ENCODE assay signal across 35 cellular contexts in the genomic region with DNA sequence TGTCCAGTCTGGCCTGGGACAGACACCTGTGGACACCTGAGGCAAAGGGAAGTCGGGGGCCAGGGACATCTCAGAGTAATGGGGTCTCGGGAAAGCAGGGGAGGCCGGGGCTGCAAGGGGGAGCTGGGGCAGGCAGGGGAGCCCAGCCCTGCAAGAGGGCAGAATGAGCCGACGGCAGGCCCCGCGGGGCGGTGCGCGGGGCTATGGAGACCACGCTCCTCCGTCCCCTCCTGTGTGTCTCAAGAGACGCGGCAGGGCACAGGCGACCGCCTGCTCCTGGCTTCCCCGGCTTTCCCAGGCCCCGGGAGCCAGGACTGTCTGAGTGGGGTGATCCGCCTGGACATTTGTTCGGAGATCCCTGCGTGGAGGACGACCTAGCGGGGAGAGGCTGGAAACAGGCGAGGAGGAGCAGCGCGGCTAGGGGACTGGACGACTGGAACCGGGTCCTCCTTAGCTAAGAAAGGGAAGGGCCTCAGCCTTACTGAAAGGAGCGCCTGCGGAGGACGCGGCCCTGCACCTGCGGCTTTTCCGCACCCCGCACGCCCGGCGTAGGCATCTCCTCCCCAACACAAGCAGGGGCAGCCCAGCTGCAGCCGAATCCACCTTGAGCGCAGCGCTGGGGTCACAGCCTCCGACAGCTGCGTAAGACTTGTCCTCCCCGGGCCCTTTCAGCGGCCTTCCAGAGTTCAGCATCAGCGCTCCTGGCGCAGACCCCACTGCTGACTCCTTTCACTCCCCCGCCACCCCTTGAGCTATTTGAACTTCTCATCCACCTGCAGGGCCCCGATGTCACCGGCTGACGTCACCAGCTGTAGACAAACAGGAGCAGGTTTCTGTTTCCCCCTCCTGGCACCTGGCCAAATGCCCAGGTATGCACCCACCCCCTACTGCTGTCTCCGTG.
"Had no signal": no experiment of that assay in that cellular context is flagged by ENCODE, and none has a peak within 500 bp of the region (broad histone marks: within the 10 kb centered on the region; RNA-seq: fewer than 3 reads in every experiment).

No MANE protein-coding gene starts in this region.

- H3K9me3 ChIP-seq: SJSA1, SK-N-SH had no signal

- H3K9ac ChIP-seq: KMS-11, SK-N-SH had no signal

- ATAC-seq: activated CD8-positive, alpha-beta T cell treated with anti-CD3 and anti-CD28 coated beads for 36 hours; activated T-cell treated with anti-CD3 and anti-CD28 coated beads, Interleukin-2, amount 50 U/mL, for 72 hours; activated T-helper 17 cell treated with anti-CD3 and anti-CD28 coated beads, Interleukin-2, amount 50 U/mL, for 72 hours; PC-3 had no signal

- H3K27ac ChIP-seq: brain microvascular endothelial cell, KMS-11, Peyer's patch, SJSA1 had no signal

- H3K27ac Mint-ChIP-seq: activated CD4-positive, alpha-beta T cell treated with anti-CD3 and anti-CD28 coated beads, Interleukin-2, amount 10 ng/mL, durations not matched to agents 24 days and 14 days; activated CD8-positive, alpha-beta T cell treated with anti-CD3 and anti-CD28 coated beads for 36 hours; activated naive CD8-positive, alpha-beta T cell treated with anti-CD3 and anti-CD28 coated beads for 36 hours; activated T-cell treated with anti-CD3 and anti-CD28 coated beads, Interleukin-2, amount 50 U/mL, for 72 hours; activated T-helper 17 cell treated with anti-CD3 and anti-CD28 coated beads, Interleukin-2, amount 50 U/mL, for 72 hours; T-helper 1 cell treated with Interleukin-12 subunit alpha and Interleukin-12 subunit beta and Interleukin-4 antibody, amounts not matched to agents 30 μg/mL and 1 μg/mL, for 36 hours; T-helper 2 cell treated with Interferon-gamma antibody and Interleukin-4, amounts not matched to agents 5 μg/mL and 100 μg/mL, for 36 hours had no signal

- DNase-seq: activated CD4-positive, alpha-beta T cell treated with anti-CD3 and anti-CD28 coated beads, Interleukin-2, amount 10 ng/mL, durations not matched to agents 24 days and 14 days; activated CD4-positive, alpha-beta T cell treated with anti-CD3 and anti-CD28 coated beads, Interleukin-2, amount 50 U/mL, for 4 hours; activated CD8-positive, alpha-beta T cell treated with anti-CD3 and anti-CD28 coated beads for 36 hours; activated effector memory CD4-positive, alpha-beta T cell treated with anti-CD3 and anti-CD28 coated beads, Interleukin-2, amount 50 U/mL, for 16 hours; activated naive CD4-positive, alpha-beta T cell; activated naive CD4-positive, alpha-beta T cell treated with anti-CD3 and anti-CD28 coated beads, Interleukin-2, amount 50 U/mL, for 16 hours; activated naive CD8-positive, alpha-beta T cell treated with anti-CD3 and anti-CD28 coated beads for 36 hours; activated T-cell treated with anti-CD3 and anti-CD28 coated beads, Interleukin-2, amount 50 U/mL, for 1 hour; activated T-cell treated with anti-CD3 and anti-CD28 coated beads, Interleukin-2, amount 50 U/mL, for 72 hours; amniotic stem cell; aorta; brain microvascular endothelial cell; central memory CD4-positive, alpha-beta T cell; MM.1S; MV-4-11; NCI-H1092; NCI-H1417; NCI-H1694 treated with DMSO at 0.1 percent for 48 hours; NCI-H2029; NCI-H2107; NCI-H226; NCI-H446 treated with DMSO at 0.1 percent for 48 hours; NCI-H524; NCI-H69; NCI-H82; NK-92 treated with Interleukin-12 subunit alpha and Interleukin-12 subunit beta, amount 100 ng/mL, for 24 hours; PC-3; Peyer's patch; SHP77 treated with DMSO at 0.1 percent for 48 hours; SK-N-SH had no signal

- H3K36me3 Mint-ChIP-seq: activated naive CD8-positive, alpha-beta T cell treated with anti-CD3 and anti-CD28 coated beads for 36 hours had no signal

- H3K4me1 Mint-ChIP-seq: activated CD4-positive, alpha-beta T cell treated with anti-CD3 and anti-CD28 coated beads, Interleukin-2, amount 10 ng/mL, durations not matched to agents 24 days and 14 days; activated naive CD8-positive, alpha-beta T cell treated with anti-CD3 and anti-CD28 coated beads for 36 hours; activated T-helper 17 cell treated with anti-CD3 and anti-CD28 coated beads, Interleukin-2, amount 50 U/mL, for 72 hours had no signal

- H3K4me3 Mint-ChIP-seq: activated CD4-positive, alpha-beta T cell treated with anti-CD3 and anti-CD28 coated beads, Interleukin-2, amount 10 ng/mL, durations not matched to agents 24 days and 14 days; activated CD8-positive, alpha-beta T cell treated with anti-CD3 and anti-CD28 coated beads for 36 hours; activated naive CD8-positive, alpha-beta T cell treated with anti-CD3 and anti-CD28 coated beads for 36 hours; activated T-cell treated with anti-CD3 and anti-CD28 coated beads, Interleukin-2, amount 50 U/mL, for 72 hours; activated T-helper 17 cell treated with anti-CD3 and anti-CD28 coated beads, Interleukin-2, amount 50 U/mL, for 72 hours; T-helper 1 cell treated with Interleukin-12 subunit alpha and Interleukin-12 subunit beta and Interleukin-4 antibody, amounts not matched to agents 30 μg/mL and 1 μg/mL, for 36 hours; T-helper 2 cell treated with Interferon-gamma antibody and Interleukin-4, amounts not matched to agents 5 μg/mL and 100 μg/mL, for 36 hours had no signal

- H3K27me3 ChIP-seq: brain microvascular endothelial cell, Peyer's patch, SJSA1 had no signal

- H3K4me1 ChIP-seq: Peyer's patch, SJSA1 had no signal

- H3K4me2 ChIP-seq: KMS-11, SK-N-SH had no signal

- H3K36me3 ChIP-seq: brain microvascular endothelial cell, Peyer's patch, SJSA1 had no signal

- H3K4me3 ChIP-seq: Peyer's patch, SJSA1 had no signal

- H3K27me3 Mint-ChIP-seq: activated CD4-positive, alpha-beta T cell treated with anti-CD3 and anti-CD28 coated beads, Interleukin-2, amount 10 ng/mL, durations not matched to agents 24 days and 14 days; activated CD8-positive, alpha-beta T cell treated with anti-CD3 and anti-CD28 coated beads for 36 hours; activated T-helper 17 cell treated with anti-CD3 and anti-CD28 coated beads, Interleukin-2, amount 50 U/mL, for 72 hours had no signal

- H3K9me3 Mint-ChIP-seq: activated T-helper 17 cell treated with anti-CD3 and anti-CD28 coated beads, Interleukin-2, amount 50 U/mL, for 72 hours had no signal
